ENCODE assay signal across 8 cellular contexts in the genomic region with DNA sequence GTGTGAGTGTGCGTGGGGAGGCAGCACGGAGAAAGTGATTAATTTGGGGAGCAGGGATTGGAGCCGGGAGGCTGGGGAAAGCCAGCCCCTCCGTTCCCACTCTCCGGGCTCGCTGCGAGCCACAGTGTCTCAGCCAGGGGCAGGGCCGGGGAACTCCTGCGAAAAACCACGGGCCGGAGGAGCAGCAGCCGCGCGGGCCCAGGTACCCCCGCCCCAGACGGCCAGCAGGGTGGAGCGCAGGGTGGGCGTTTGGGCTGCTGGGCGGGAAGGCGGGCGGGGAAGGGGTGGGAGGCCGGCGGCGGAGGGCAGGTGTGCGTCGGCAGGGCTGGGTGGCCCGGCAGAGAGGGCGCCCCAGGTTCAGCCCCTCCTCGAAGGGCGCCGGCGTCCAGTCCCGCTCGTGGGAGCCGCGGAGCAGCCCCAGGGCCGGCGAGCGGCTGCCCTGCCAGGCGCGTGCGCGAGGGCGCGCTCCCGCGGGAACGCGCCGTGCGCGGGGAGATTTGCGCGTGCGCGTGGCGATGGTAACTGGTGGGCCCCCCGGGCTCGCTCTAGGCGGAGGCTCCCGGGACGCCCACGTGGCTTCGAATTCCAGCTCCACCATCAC. TPM values are rescaled to one million over a fixed set of nuclear protein-coding genes. Genes with fewer than 3 reads are reported as not detected.
DNase-seq lines count a peak whose midpoint lies in the region; ATAC-seq and TF ChIP-seq lines count a peak whose summit lies in the region.

No MANE protein-coding gene starts in this region.

- H3K9ac ChIP-seq in stomach smooth muscle (ENCODE audit: low read length in 2 of 2) = no peak overlapping the region

- intact Hi-C loops in activated CD4-positive, alpha-beta memory T cell treated with anti-CD3 and anti-CD28 coated beads for 36 hours (cut with micrococcal nuclease) = no loop called here

- H3K36me3 Mint-ChIP-seq in activated CD4-positive, alpha-beta memory T cell treated with anti-CD3 and anti-CD28 coated beads for 36 hours = peaks cover 2% of the 10 kb centered on the region

- ATAC-seq in GM19372 (IDR thresholded peaks at IDR 0.05; ENCODE audit: low read depth, unreplicated experiment) = peak; percentile 40

- H3K9me2 ChIP-seq in hepatocyte (replicated peaks; ENCODE audit: insufficient read depth) = no peaks in the 10 kb centered on the region

- CTCF ChIA-PET in activated CD4-positive, alpha-beta memory T cell treated with anti-CD3 and anti-CD28 coated beads for 36 hours (lab: Charles Lee) = no interaction called here

- H3K27ac Mint-ChIP-seq in activated CD4-positive, alpha-beta memory T cell treated with anti-CD3 and anti-CD28 coated beads for 36 hours = no peak overlapping the region

- DNase-seq in NCI-H774 (lab: John Stamatoyannopoulos, UW) (peak; percentile 26), hepatocyte (ENCODE audit: low spot score) (peak; percentile 12), 8988T (no peak), T-helper 2 cell (no peak)
- DNase-seq in activated effector memory CD4-positive, alpha-beta T cell treated with Interleukin-2 at 50 U/mL for 16 hours = no peak
- no peak for DNase-seq in activated CD4-positive, alpha-beta memory T cell treated with anti-CD3 and anti-CD28 coated beads for 36 hours

- no peaks in the 10 kb centered on the region for H3K9me3 Mint-ChIP-seq in activated CD4-positive, alpha-beta memory T cell treated with anti-CD3 and anti-CD28 coated beads for 36 hours

- H3K4me1 ChIP-seq in hepatocyte (ENCODE audit: insufficient read depth) (peaks cover 10% of the 10 kb centered on the region), stomach smooth muscle (ENCODE audit: control insufficient read depth, insufficient read depth, low read length) (peaks cover 17% of the 10 kb centered on the region)

- H4K20me1 ChIP-seq in hepatocyte (ENCODE audit: insufficient read depth, poor library complexity, severe bottlenecking) = no peaks in the 10 kb centered on the region

- no peaks in the 10 kb centered on the region for H3K36me3 ChIP-seq in hepatocyte (replicated peaks; ENCODE audit: insufficient read depth, low read depth)
- no peaks in the 10 kb centered on the region for H3K36me3 ChIP-seq in stomach smooth muscle (ENCODE audit: control insufficient read depth in 2 of 2, insufficient read depth in 2 of 2, low read length in 2 of 2)

- H3K4me2 ChIP-seq in hepatocyte = peak overlapping the region; percentile 95

- no peak for TF ChIP-seq CTCF in hepatocyte (IDR thresholded peaks at IDR 0.05; ENCODE audit: poor library complexity)

- H2AFZ ChIP-seq in hepatocyte = peak overlapping the region; percentile 49

- H3K79me2 ChIP-seq in hepatocyte = no peaks in the 10 kb centered on the region

- no peaks in the 10 kb centered on the region for H3K9me3 ChIP-seq in hepatocyte (ENCODE audit: low read depth)
- H3K9me3 ChIP-seq in stomach smooth muscle (ENCODE audit: control insufficient read depth in 2 of 2, low read length in 2 of 2) = no peaks in the 10 kb centered on the region

- 8% methylated on average over 28 of the region's 64 CpGs for WGBS in hepatocyte (ENCODE audit: low lambda C conversion rate, missing lambda C conversion rate)

- POLR2A ChIA-PET in activated CD4-positive, alpha-beta memory T cell treated with anti-CD3 and anti-CD28 coated beads for 36 hours (lab: Charles Lee) = no interaction called here

- H3K4me3 Mint-ChIP-seq in activated CD4-positive, alpha-beta memory T cell treated with anti-CD3 and anti-CD28 coated beads for 36 hours = no peak overlapping the region

- H3K27me3 ChIP-seq in hepatocyte (peaks cover 84% of the 10 kb centered on the region), stomach smooth muscle (ENCODE audit: control insufficient read depth in 1 of 2, insufficient read depth in 2 of 2, low read length in 2 of 2) (peaks cover 0 to 45% of the 10 kb centered on the region in 2 donors)

- H3K27me3 Mint-ChIP-seq in activated CD4-positive, alpha-beta memory T cell treated with anti-CD3 and anti-CD28 coated beads for 36 hours = peaks cover 21% of the 10 kb centered on the region

- H3K4me3 ChIP-seq in hepatocyte (no peak overlapping the region), stomach smooth muscle (ENCODE audit: low read length in 2 of 2) (peak overlapping the region; percentile 43 to 66)

- H3K4me1 Mint-ChIP-seq in activated CD4-positive, alpha-beta memory T cell treated with anti-CD3 and anti-CD28 coated beads for 36 hours (ENCODE audit: low read depth) = peaks cover 5% of the 10 kb centered on the region

- H3K27ac ChIP-seq in hepatocyte (no peak overlapping the region), stomach smooth muscle (ENCODE audit: low read length) (no peak overlapping the region)

RNA-seq across cellular contexts. Expression of a gene that starts 1.4 kb away (rescaled TPM):
- total RNA-seq in hepatocyte = 0.20 and 0.52 TPM in 2 replicates
- polyA plus RNA-seq in hepatocyte = 0.34 TPM in 1 of 2 replicates, not detected in the other
- not detected for total RNA-seq in activated CD4-positive, alpha-beta memory T cell treated with anti-CD3 and anti-CD28 coated beads for 36 hours

Comparison
In these comparisons a context has a peak if more than half of its experiments do, and no peak if none do; other contexts are left out.
1. DNase-seq: peak in NCI-H774 (single experiment) and hepatocyte (single experiment); none in activated effector memory CD4-positive, alpha-beta T cell treated with Interleukin-2 at 50 U/mL for 16 hours (single experiment), activated CD4-positive, alpha-beta memory T cell treated with anti-CD3 and anti-CD28 coated beads for 36 hours (single experiment), 8988T (single experiment) and T-helper 2 cell (0 of 5).